10 cellular contexts compared by ENCODE assay signal in the genomic region with DNA sequence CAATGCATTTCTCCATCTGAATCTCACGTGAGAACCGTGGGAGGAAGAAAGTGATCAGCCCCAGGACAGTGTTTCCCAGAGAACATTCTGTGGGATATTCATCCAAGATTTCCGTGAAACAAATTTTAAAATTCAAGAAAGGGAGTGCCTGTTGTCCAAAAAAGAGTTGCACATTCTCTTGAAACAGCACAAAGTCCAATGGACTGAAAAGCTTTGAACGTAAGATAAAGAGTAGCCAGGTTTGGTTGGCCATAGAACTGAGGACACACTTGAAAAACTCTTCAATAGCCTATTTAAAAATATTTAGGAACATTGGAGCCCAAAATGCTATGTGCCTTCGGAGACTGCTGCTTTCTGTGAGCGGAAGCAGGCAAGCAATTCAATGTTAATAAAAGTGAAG.
"Had no signal": no experiment of that assay in that cellular context is flagged by ENCODE, and none has a peak within 500 bp of the region (broad histone marks: within the 10 kb centered on the region; RNA-seq: fewer than 3 reads in every experiment).

No MANE protein-coding gene starts in this region.

- H3K4me1 ChIP-seq: HAP-1 had no signal

- DNase-seq: H7, HFFc6, IMR-90, KG1 had no signal

- H3K36me3 ChIP-seq: HAP-1 had no signal

- FAIRE-seq: H1, K562 had no signal

- ATAC-seq: GM23338, HCT116, K562 had no signal

- H3K4me2 ChIP-seq: GM23338 had no signal

- H3K9me3 ChIP-seq: HAP-1 had no signal

- H2AFZ ChIP-seq: GM23338 had no signal

- H3K4me3 ChIP-seq: GM23338, HAP-1, K562 had no signal

- H3K27ac ChIP-seq: HL-60 had no signal
